ENCODE assay signal across 18 cellular contexts in the genomic region with DNA sequence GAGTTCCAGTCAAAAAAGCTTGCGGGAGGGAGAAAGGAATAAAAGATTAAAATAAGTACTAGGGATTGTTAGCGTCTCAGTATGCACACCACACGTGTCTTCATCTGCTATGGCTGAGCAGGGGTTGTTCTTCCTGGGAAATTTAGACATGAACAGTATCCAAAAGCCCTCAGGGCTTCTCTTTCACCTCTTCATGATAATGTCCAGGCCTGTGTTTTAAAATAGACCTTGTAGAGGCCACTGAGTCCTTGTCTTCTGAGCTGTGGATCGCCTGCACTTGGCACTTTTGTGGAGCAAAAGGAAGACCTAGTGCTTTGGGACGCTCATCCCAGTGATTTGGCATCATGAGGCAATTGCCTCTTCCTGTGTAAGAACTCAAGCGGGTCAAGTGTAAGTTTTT. TPM values are rescaled to one million over a fixed set of nuclear protein-coding genes. Genes with fewer than 3 reads are reported as not detected.
DNase-seq lines count a peak whose midpoint lies in the region; ATAC-seq and TF ChIP-seq lines count a peak whose summit lies in the region.
"Had no signal": no experiment of that assay in that cellular context is flagged by ENCODE, and none has a peak within 500 bp of the region (broad histone marks: within the 10 kb centered on the region; RNA-seq: fewer than 3 reads in every experiment).

No MANE protein-coding gene starts in this region.

- TF ChIP-seq CTCF in cardiac muscle cell (IDR thresholded peaks at IDR 0.05; ENCODE audit: low read depth, low read length), result no peak
- TF ChIP-seq CTCF in heart right ventricle (IDR thresholded peaks at IDR 0.05), result no peak
- no peak for TF ChIP-seq CTCF in right atrium auricular region (IDR thresholded peaks at IDR 0.05)

- H3K4me3 ChIP-seq in cardiac muscle cell, result no peak overlapping the region
- H3K4me3 ChIP-seq in heart right ventricle, result no peak overlapping the region
- no peak overlapping the region for H3K4me3 ChIP-seq in right atrium auricular region
- H3K4me3 ChIP-seq: GM23338 had no signal

- no peaks in the 10 kb centered on the region for H3K36me3 ChIP-seq in cardiac muscle cell
- H3K36me3 ChIP-seq in heart right ventricle, result no peaks in the 10 kb centered on the region
- H3K36me3 ChIP-seq in right atrium auricular region, result no peaks in the 10 kb centered on the region
- H3K36me3 ChIP-seq: BE2C had no signal

- intact Hi-C loops in heart right ventricle (cut with DNase I), result loop anchor here in 1 of 10 donors (5.0 kb wide), 1 partner anchor 114 kb away; no protein-coding TSS in a partner anchor

- no peaks in the 10 kb centered on the region for H3K27me3 ChIP-seq in cardiac muscle cell
- H3K27me3 ChIP-seq in heart right ventricle, result no peaks in the 10 kb centered on the region
- H3K27me3 ChIP-seq in right atrium auricular region, result no peaks in the 10 kb centered on the region
- H3K27me3 ChIP-seq: BE2C had no signal

- H3K27ac ChIP-seq in cardiac muscle cell (peak overlapping the region; percentile 78), heart right ventricle (peak overlapping the region; percentile 41 to 79 (median 68)), right atrium auricular region (peak overlapping the region; percentile 46 to 68)

- H3K4me1 ChIP-seq in cardiac muscle cell (ENCODE audit: low read depth) (peaks cover 28% of the 10 kb centered on the region), heart right ventricle (peaks cover 0 to 33% (median 21%) of the 10 kb centered on the region in 9 donors), right atrium auricular region (peaks cover 0 to 30% of the 10 kb centered on the region in 2 donors)
- H3K4me1 ChIP-seq: BE2C had no signal

- DNase-seq in cardiac muscle cell (ENCODE audit: low read depth in 1 of 2, low spot score in 1 of 2) (peak in 1 of 2 donors; percentile 59), heart right ventricle (peak in 1 of 2 donors; percentile 17), right atrium auricular region (ENCODE audit: low spot score) (no peak), DMS 273 (lab: John Stamatoyannopoulos, UW; ENCODE audit: unreplicated experiment) (no peak), LoVo (ENCODE audit: low spot score) (no peak), kidney tubule cell (ENCODE audit: low spot score) (no peak)
- DNase-seq: ACHN; BE2C; C1 segment of cervical spinal cord; CD4-positive, CD25-positive, alpha-beta regulatory T cell; CD8-positive, alpha-beta memory T cell; COR-L47; DMS153; DMS79; GF-D8; HCEC 1CT had no signal

- ATAC-seq in heart right ventricle, result peak; percentile 67 to 93 (median 82)
- ATAC-seq: GM23338 had no signal

- no peaks in the 10 kb centered on the region for H3K9me3 ChIP-seq in cardiac muscle cell (ENCODE audit: low read depth)
- no peaks in the 10 kb centered on the region for H3K9me3 ChIP-seq in heart right ventricle
- no peaks in the 10 kb centered on the region for H3K9me3 ChIP-seq in right atrium auricular region
- H3K9me3 ChIP-seq: BE2C had no signal

- 46 to 62% methylated on average over 6 of the region's 6 CpGs for WGBS in heart right ventricle, 2 donors

RNA-seq across cellular contexts. Expression of gene CFAP221, which starts 52.4 kb away (rescaled TPM):
- total RNA-seq in cardiac muscle cell (11.0 and 12.9 TPM in 2 replicates), heart right ventricle (1 to 10 TPM in 7 of 10 donors, under 1 TPM in 3; 0.47 to 2.5 (median 1.5) TPM), right atrium auricular region (1 to 10 TPM in 1 of 2 donors, under 1 TPM in 1; 0.44 to 1.1 TPM)
- polyA plus RNA-seq in cardiac muscle cell (13.6 and 20.1 TPM in 2 replicates), heart right ventricle (under 1 TPM in 1 of 2 donors, not detected in 1; 0.14 TPM)
- total RNA-seq: CD4-positive, CD25-positive, alpha-beta regulatory T cell; CD8-positive, alpha-beta memory T cell; HT-29 had no signal
- polyA plus RNA-seq: CD4-positive, CD25-positive, alpha-beta regulatory T cell; CD8-positive, alpha-beta memory T cell had no signal
